Comparison of ENCODE assay signal across 8 cellular contexts in genomic region chr7:11557627-11558026, GRCh38.
DNase-seq lines count a peak whose midpoint lies in the region; ATAC-seq and TF ChIP-seq lines count a peak whose summit lies in the region.

No MANE protein-coding gene starts in this region.

- DNase-seq in MV-4-11 (lab: John Stamatoyannopoulos, UW) (peak; percentile 97), ecto neural progenitor cell (ENCODE audit: low spot score) (peak; percentile 56), DMS79 treated with DMSO at 0.1 percent for 48 hours (lab: John Stamatoyannopoulos, UW) (no peak)
- no peak for DNase-seq in stimulated activated naive B cell treated with anti-CD40 and anti-IgM and Interleukin-4, amounts not matched to agents 10 μg/mL and 1 μg/mL and 100 μg/mL, for 72 hours
- no peak for DNase-seq in activated CD4-positive, alpha-beta T cell treated with anti-CD3 and anti-CD28 coated beads for 4 hours
- DNase-seq in stimulated activated CD4-positive, alpha-beta T cell treated with anti-CD3 and anti-CD28 coated beads, Interleukin-2, amount 100 ng/mL, for 24 hours = no peak

- H3K27me3 Mint-ChIP-seq in stimulated activated naive B cell treated with anti-CD40 and anti-IgM and Interleukin-4, amounts not matched to agents 10 μg/mL and 1 μg/mL and 100 μg/mL, for 72 hours = no peaks in the 10 kb centered on the region

- H3K4me1 Mint-ChIP-seq in stimulated activated naive B cell treated with anti-CD40 and anti-IgM and Interleukin-4, amounts not matched to agents 10 μg/mL and 1 μg/mL and 100 μg/mL, for 72 hours = no peaks in the 10 kb centered on the region

- no peaks in the 10 kb centered on the region for H3K36me3 Mint-ChIP-seq in stimulated activated naive B cell treated with anti-CD40 and anti-IgM and Interleukin-4, amounts not matched to agents 10 μg/mL and 1 μg/mL and 100 μg/mL, for 72 hours

- H3K4me3 Mint-ChIP-seq in stimulated activated naive B cell treated with anti-CD40 and anti-IgM and Interleukin-4, amounts not matched to agents 10 μg/mL and 1 μg/mL and 100 μg/mL, for 72 hours = no peak overlapping the region

- H3K9me3 Mint-ChIP-seq in stimulated activated naive B cell treated with anti-CD40 and anti-IgM and Interleukin-4, amounts not matched to agents 10 μg/mL and 1 μg/mL and 100 μg/mL, for 72 hours = no peaks in the 10 kb centered on the region

- no peak overlapping the region for H3K27ac Mint-ChIP-seq in stimulated activated naive B cell treated with anti-CD40 and anti-IgM and Interleukin-4, amounts not matched to agents 10 μg/mL and 1 μg/mL and 100 μg/mL, for 72 hours

- TF ChIP-seq POLR2A in GM18505 (IDR thresholded peaks at IDR 0.05; ENCODE audit: borderline replicate concordance, extremely low read depth, insufficient read depth, insufficient read length) = no peak

- ATAC-seq in GM18505 (IDR thresholded peaks at IDR 0.05; ENCODE audit: unreplicated experiment) = peak; percentile 100
- peak; percentile 84 for ATAC-seq in HG02610 (IDR thresholded peaks at IDR 0.05; ENCODE audit: unreplicated experiment)
- peak; percentile 71 to 73 for ATAC-seq in stimulated activated naive B cell treated with anti-CD40 and anti-IgM and Interleukin-4, amounts not matched to agents 10 μg/mL and 1 μg/mL and 100 μg/mL, for 72 hours (replicated peaks)

Comparison
In these comparisons a context has a peak if more than half of its experiments do, and no peak if none do; other contexts are left out.
1. DNase-seq: peak in MV-4-11 (single experiment) and ecto neural progenitor cell (single experiment); none in stimulated activated naive B cell treated with anti-CD40 and anti-IgM and Interleukin-4, amounts not matched to agents 10 μg/mL and 1 μg/mL and 100 μg/mL, for 72 hours (single experiment), DMS79 treated with DMSO at 0.1 percent for 48 hours (single experiment), activated CD4-positive, alpha-beta T cell treated with anti-CD3 and anti-CD28 coated beads for 4 hours (0 of 2) and stimulated activated CD4-positive, alpha-beta T cell treated with anti-CD3 and anti-CD28 coated beads, Interleukin-2, amount 100 ng/mL, for 24 hours (0 of 2).
2. Peak in every context shown above with its lines, with median percentiles within 50 percentile points of each other: ATAC-seq.